In the genomic region with DNA sequence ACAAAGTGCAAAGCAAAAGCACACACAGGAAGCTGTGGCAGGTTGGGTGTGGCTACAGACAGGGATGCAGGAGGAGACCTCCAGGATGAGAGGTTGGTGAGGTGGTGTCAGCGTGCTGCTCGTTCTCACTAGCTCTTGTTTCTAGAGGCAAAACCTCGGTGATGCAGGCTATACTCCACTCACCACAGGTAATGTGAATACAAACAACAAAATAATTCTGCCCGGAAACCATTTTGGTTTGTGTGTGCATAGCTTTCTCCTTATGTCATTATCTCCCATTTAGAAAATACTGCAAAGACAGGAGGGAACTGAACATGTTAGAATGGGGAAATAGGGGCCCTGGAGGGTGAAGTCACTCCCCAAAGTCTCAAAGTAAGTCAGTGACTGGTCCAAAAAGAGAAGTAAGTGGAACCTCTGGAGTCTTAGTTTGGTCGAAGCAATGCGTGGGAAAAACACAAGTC, we compare ENCODE assay signal across 11 cellular contexts. TPM values are rescaled to one million over a fixed set of nuclear protein-coding genes. Genes with fewer than 3 reads are reported as not detected.
DNase-seq lines count a peak whose midpoint lies in the region; ATAC-seq and TF ChIP-seq lines count a peak whose summit lies in the region.
"Had no signal": no experiment of that assay in that cellular context is flagged by ENCODE, and none has a peak within 500 bp of the region (broad histone marks: within the 10 kb centered on the region; RNA-seq: fewer than 3 reads in every experiment).

No MANE protein-coding gene starts in this region.

- peak overlapping the region; percentile 91 for H3K27ac Mint-ChIP-seq in activated CD8-positive, alpha-beta memory T cell treated with anti-CD3 and anti-CD28 coated beads, Interleukin-2, amount 10 ng/mL, durations not matched to agents 7 days and 5 days
- H3K27ac Mint-ChIP-seq in activated naive CD4-positive, alpha-beta T cell treated with anti-CD3 and anti-CD28 coated beads, Interleukin-2, amount 50 U/mL, for 24 hours: peak overlapping the region; percentile 96
- peak overlapping the region; percentile 86 for H3K27ac Mint-ChIP-seq in stimulated activated naive B cell treated with anti-CD40 and anti-IgM and Interleukin-4, amounts not matched to agents 10 μg/mL and 1 μg/mL and 100 μg/mL, for 72 hours

- ATAC-seq in activated CD8-positive, alpha-beta memory T cell treated with anti-CD3 and anti-CD28 coated beads, Interleukin-2, amount 10 ng/mL, durations not matched to agents 7 days and 5 days: peak; percentile 75
- ATAC-seq in stimulated activated naive B cell treated with anti-CD40 and anti-IgM and Interleukin-4, amounts not matched to agents 10 μg/mL and 1 μg/mL and 100 μg/mL, for 72 hours (replicated peaks): peak in 1 of 2 donors; percentile 20
- no peak for ATAC-seq in HG02610 (IDR thresholded peaks at IDR 0.05; ENCODE audit: unreplicated experiment)

- DNase-seq in activated CD8-positive, alpha-beta memory T cell treated with anti-CD3 and anti-CD28 coated beads, Interleukin-2, amount 10 ng/mL, durations not matched to agents 7 days and 5 days: peak; percentile 95
- no peak for DNase-seq in activated CD8-positive, alpha-beta memory T cell treated with anti-CD3 and anti-CD28 coated beads, Interleukin-2, amount 50 U/mL, for 48 hours
- no peak for DNase-seq in stimulated activated naive B cell treated with anti-CD40 and anti-IgM and Interleukin-4, amounts not matched to agents 10 μg/mL and 1 μg/mL and 100 μg/mL, for 72 hours
- no peak for DNase-seq in DMS53 treated with DMSO at 0.1 percent for 48 hours (lab: John Stamatoyannopoulos, UW; ENCODE audit: unreplicated experiment)
- no peak for DNase-seq in KG1 (lab: John Stamatoyannopoulos, UW)
- DNase-seq: NCI-H1417 had no signal

- H3K36me3 Mint-ChIP-seq in activated CD8-positive, alpha-beta memory T cell treated with anti-CD3 and anti-CD28 coated beads, Interleukin-2, amount 10 ng/mL, durations not matched to agents 7 days and 5 days: peaks cover 80% of the 10 kb centered on the region
- peaks cover 22% of the 10 kb centered on the region for H3K36me3 Mint-ChIP-seq in activated naive CD4-positive, alpha-beta T cell treated with anti-CD3 and anti-CD28 coated beads, Interleukin-2, amount 50 U/mL, for 24 hours
- H3K36me3 Mint-ChIP-seq in stimulated activated naive B cell treated with anti-CD40 and anti-IgM and Interleukin-4, amounts not matched to agents 10 μg/mL and 1 μg/mL and 100 μg/mL, for 72 hours: peaks cover 74 to 81% of the 10 kb centered on the region in 2 donors

- no peaks in the 10 kb centered on the region for H3K9me3 ChIP-seq in OCI-LY3 (ENCODE audit: insufficient read depth, low read length)
- H3K9me3 ChIP-seq: prostate gland, tibial artery had no signal

- peak overlapping the region; percentile 95 for H3K4me2 ChIP-seq in OCI-LY3 (ENCODE audit: low read length)

- no peak overlapping the region for H2AFZ ChIP-seq in OCI-LY3 (ENCODE audit: low read depth, low read length)

- H3K9ac ChIP-seq in OCI-LY3 (ENCODE audit: low read length): peak overlapping the region; percentile 99

- peaks cover 100% of the 10 kb centered on the region for H4K20me1 ChIP-seq in OCI-LY3 (ENCODE audit: insufficient read depth, low read length)

- no peaks in the 10 kb centered on the region for H3K27me3 Mint-ChIP-seq in activated CD8-positive, alpha-beta memory T cell treated with anti-CD3 and anti-CD28 coated beads, Interleukin-2, amount 10 ng/mL, durations not matched to agents 7 days and 5 days
- H3K27me3 Mint-ChIP-seq in activated naive CD4-positive, alpha-beta T cell treated with anti-CD3 and anti-CD28 coated beads, Interleukin-2, amount 50 U/mL, for 24 hours: no peaks in the 10 kb centered on the region
- H3K27me3 Mint-ChIP-seq in stimulated activated naive B cell treated with anti-CD40 and anti-IgM and Interleukin-4, amounts not matched to agents 10 μg/mL and 1 μg/mL and 100 μg/mL, for 72 hours: no peaks in the 10 kb centered on the region

- H3K27ac ChIP-seq in OCI-LY3 (ENCODE audit: low read length): peak overlapping the region; percentile 95
- H3K27ac ChIP-seq: prostate gland, tibial artery had no signal

- H3K79me2 ChIP-seq in OCI-LY3 (ENCODE audit: low read length): peaks cover 100% of the 10 kb centered on the region

- H3K9me3 Mint-ChIP-seq in activated CD8-positive, alpha-beta memory T cell treated with anti-CD3 and anti-CD28 coated beads, Interleukin-2, amount 10 ng/mL, durations not matched to agents 7 days and 5 days (ENCODE audit: low read depth): no peaks in the 10 kb centered on the region
- H3K9me3 Mint-ChIP-seq in activated naive CD4-positive, alpha-beta T cell treated with anti-CD3 and anti-CD28 coated beads, Interleukin-2, amount 50 U/mL, for 24 hours: no peaks in the 10 kb centered on the region
- no peaks in the 10 kb centered on the region for H3K9me3 Mint-ChIP-seq in stimulated activated naive B cell treated with anti-CD40 and anti-IgM and Interleukin-4, amounts not matched to agents 10 μg/mL and 1 μg/mL and 100 μg/mL, for 72 hours

- peak overlapping the region; percentile 68 for H3K4me3 Mint-ChIP-seq in activated CD8-positive, alpha-beta memory T cell treated with anti-CD3 and anti-CD28 coated beads, Interleukin-2, amount 10 ng/mL, durations not matched to agents 7 days and 5 days
- peak overlapping the region; percentile 81 for H3K4me3 Mint-ChIP-seq in activated naive CD4-positive, alpha-beta T cell treated with anti-CD3 and anti-CD28 coated beads, Interleukin-2, amount 50 U/mL, for 24 hours
- H3K4me3 Mint-ChIP-seq in stimulated activated naive B cell treated with anti-CD40 and anti-IgM and Interleukin-4, amounts not matched to agents 10 μg/mL and 1 μg/mL and 100 μg/mL, for 72 hours: peak overlapping the region; percentile 79 to 83

- H3K4me3 ChIP-seq in OCI-LY3 (ENCODE audit: low read length): peak overlapping the region; percentile 91
- H3K4me3 ChIP-seq: prostate gland, tibial artery had no signal

- peaks cover 81% of the 10 kb centered on the region for H3K36me3 ChIP-seq in OCI-LY3 (replicated peaks; ENCODE audit: low read depth, low read length)
- H3K36me3 ChIP-seq: prostate gland, tibial artery had no signal

- peaks cover 97% of the 10 kb centered on the region for H3K4me1 ChIP-seq in OCI-LY3 (ENCODE audit: low read length)
- H3K4me1 ChIP-seq: prostate gland had no signal

- TF ChIP-seq CTCF in OCI-LY3 (IDR thresholded peaks at IDR 0.05; ENCODE audit: low read depth, low read length): no peak

- peaks cover 91% of the 10 kb centered on the region for H3K4me1 Mint-ChIP-seq in activated CD8-positive, alpha-beta memory T cell treated with anti-CD3 and anti-CD28 coated beads, Interleukin-2, amount 10 ng/mL, durations not matched to agents 7 days and 5 days
- H3K4me1 Mint-ChIP-seq in activated naive CD4-positive, alpha-beta T cell treated with anti-CD3 and anti-CD28 coated beads, Interleukin-2, amount 50 U/mL, for 24 hours: peaks cover 99% of the 10 kb centered on the region
- peaks cover 66 to 96% of the 10 kb centered on the region in 2 donors for H3K4me1 Mint-ChIP-seq in stimulated activated naive B cell treated with anti-CD40 and anti-IgM and Interleukin-4, amounts not matched to agents 10 μg/mL and 1 μg/mL and 100 μg/mL, for 72 hours

- H3K27me3 ChIP-seq in OCI-LY3 (ENCODE audit: low read depth, low read length): no peaks in the 10 kb centered on the region

- CTCF ChIA-PET in activated CD8-positive, alpha-beta memory T cell treated with anti-CD3 and anti-CD28 coated beads, Interleukin-2, amount 10 ng/mL, durations not matched to agents 7 days and 5 days (lab: Charles Lee): interaction anchor here (0.9 to 7.9 kb wide), 10 partner anchors 10 to 831 kb away, joined by 3 to 56 read pairs (median 4); a partner anchor contains a TSS

RNA-seq across cellular contexts. Expression of a gene that starts 9.4 kb away (rescaled TPM):
- total RNA-seq in activated CD8-positive, alpha-beta memory T cell treated with anti-CD3 and anti-CD28 coated beads, Interleukin-2, amount 10 ng/mL, durations not matched to agents 7 days and 5 days: 1,000 to 10,000 TPM in 1 of 2 experiments, 100 to 1,000 TPM in 1; 923 to 1,101 TPM

RNA-seq across cellular contexts. Expression of a gene that starts 39.2 kb away (rescaled TPM):
- total RNA-seq in activated CD8-positive, alpha-beta memory T cell treated with anti-CD3 and anti-CD28 coated beads, Interleukin-2, amount 10 ng/mL, durations not matched to agents 7 days and 5 days: 1 to 10 TPM; 1.5 to 2.1 TPM
